ENCODE assay signal across 24 cellular contexts in the genomic region with DNA sequence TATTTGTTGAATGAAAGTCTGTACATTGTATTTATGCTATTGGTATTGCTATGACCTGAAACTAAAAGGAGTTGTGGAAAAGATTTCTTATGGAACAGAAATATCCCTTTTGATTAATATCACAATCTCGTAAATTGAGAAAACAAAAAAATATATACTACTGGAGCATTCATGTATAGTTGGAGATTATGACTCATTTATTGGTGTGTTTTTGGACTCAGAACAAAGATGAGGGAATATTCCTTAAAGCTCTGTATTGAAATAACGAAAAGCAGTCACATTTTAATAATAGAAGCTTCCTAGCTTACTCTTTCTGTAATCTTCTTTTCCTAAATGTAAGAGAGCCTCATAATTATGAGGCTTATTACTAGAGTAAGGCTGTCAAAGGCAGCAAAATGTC. TPM values are rescaled to one million over a fixed set of nuclear protein-coding genes. Genes with fewer than 3 reads are reported as not detected.
DNase-seq lines count a peak whose midpoint lies in the region; ATAC-seq and TF ChIP-seq lines count a peak whose summit lies in the region.
"Had no signal": no experiment of that assay in that cellular context is flagged by ENCODE, and none has a peak within 500 bp of the region (broad histone marks: within the 10 kb centered on the region; RNA-seq: fewer than 3 reads in every experiment).

No MANE protein-coding gene starts in this region.

- H3K27ac Mint-ChIP-seq in activated T-cell treated with anti-CD3 and anti-CD28 coated beads, Interleukin-2, amount 50 U/mL, for 72 hours = peak overlapping the region; percentile 84
- peak overlapping the region; percentile 17 for H3K27ac Mint-ChIP-seq in T-helper 17 cell

- 83 to 97% (median 88%) methylated on average over 2 of the region's 2 CpGs for WGBS in spleen, 5 donors

- H3K9ac ChIP-seq in iPS-18a (ENCODE audit: low read length) (no peak overlapping the region), skeletal muscle satellite cell (ENCODE audit: low read depth, low read length) (no peak overlapping the region)

- no peaks in the 10 kb centered on the region for H3K27me3 ChIP-seq in iPS-18a (ENCODE audit: control insufficient read depth, insufficient read depth, low read length)
- H3K27me3 ChIP-seq in skeletal muscle satellite cell (ENCODE audit: control insufficient read depth, insufficient read depth, low read length) = no peaks in the 10 kb centered on the region
- no peaks in the 10 kb centered on the region for H3K27me3 ChIP-seq in spleen (replicated peaks in 1 of 7)
- H3K27me3 ChIP-seq: upper lobe of right lung had no signal

- H3K27ac ChIP-seq in iPS-18a (ENCODE audit: low read length) (no peak overlapping the region), spleen (no peak overlapping the region)
- H3K27ac ChIP-seq: lower lobe of right lung, upper lobe of right lung had no signal

- ATAC-seq in activated T-cell treated with anti-CD3 and anti-CD28 coated beads, Interleukin-2, amount 50 U/mL, for 72 hours (replicated peaks in 1 of 2) = no peak
- no peak for ATAC-seq in T-helper 17 cell
- ATAC-seq: lower lobe of right lung, upper lobe of right lung had no signal

- no peak for DNase-seq in activated T-cell treated with anti-CD3 and anti-CD28 coated beads, Interleukin-2, amount 50 U/mL, for 72 hours
- DNase-seq in activated T-cell treated with anti-CD3 and anti-CD28 coated beads for 4 hours = no peak
- no peak for DNase-seq in T-helper 17 cell
- no peak for DNase-seq in NCI-H2107 (lab: John Stamatoyannopoulos, UW)
- DNase-seq in spleen = no peak
- no peak for DNase-seq in NCI-H345 treated with DMSO at 0.1 percent for 48 hours (lab: John Stamatoyannopoulos, UW; ENCODE audit: unreplicated experiment)
- DNase-seq: activated gamma-delta T cell, anterior cingulate cortex, caudate nucleus, EL, foreskin melanocyte, kidney, lower lobe of right lung, NCI-H1092 treated with DMSO at 0.1 percent for 48 hours, NCI-H2029, NCI-H226, NCI-H82, occipital lobe, OCI-M1, retina, SHP77, upper lobe of right lung had no signal

- H3K9me3 ChIP-seq in T-helper 17 cell (ENCODE audit: control insufficient read depth, low read length, poor library complexity, severe bottlenecking) (no peaks in the 10 kb centered on the region), iPS-18a (ENCODE audit: control insufficient read depth, low read depth, low read length) (no peaks in the 10 kb centered on the region), skeletal muscle satellite cell (replicated peaks; ENCODE audit: low read length) (no peaks in the 10 kb centered on the region), spleen (no peaks in the 10 kb centered on the region)
- H3K9me3 ChIP-seq: lower lobe of right lung, upper lobe of right lung had no signal

- H3K4me3 ChIP-seq in iPS-18a (ENCODE audit: low read length) = peak overlapping the region; percentile 14
- H3K4me3 ChIP-seq in skeletal muscle satellite cell (ENCODE audit: low read length) = no peak overlapping the region
- H3K4me3 ChIP-seq in spleen = no peak overlapping the region
- H3K4me3 ChIP-seq: lower lobe of right lung, upper lobe of right lung had no signal

- no peaks in the 10 kb centered on the region for H3K27me3 Mint-ChIP-seq in activated T-cell treated with anti-CD3 and anti-CD28 coated beads, Interleukin-2, amount 50 U/mL, for 72 hours (ENCODE audit: low read depth)
- no peaks in the 10 kb centered on the region for H3K27me3 Mint-ChIP-seq in T-helper 17 cell

- intact Hi-C loops in spleen (cut with DNase I; ENCODE audit: low total_unique reads) = no loop called here

- peaks cover 3 to 4% of the 10 kb centered on the region in 2 donors for H3K9me3 Mint-ChIP-seq in activated T-cell treated with anti-CD3 and anti-CD28 coated beads, Interleukin-2, amount 50 U/mL, for 72 hours

- H3K36me3 ChIP-seq in iPS-18a (ENCODE audit: control insufficient read depth, low read depth, low read length) (no peaks in the 10 kb centered on the region), skeletal muscle satellite cell (ENCODE audit: insufficient read depth, low read length) (no peaks in the 10 kb centered on the region), spleen (peaks cover 0 to 12% (median 0%) of the 10 kb centered on the region in 6 donors)
- H3K36me3 ChIP-seq: lower lobe of right lung, upper lobe of right lung had no signal

- peaks cover 75% of the 10 kb centered on the region for H3K4me1 Mint-ChIP-seq in activated T-cell treated with anti-CD3 and anti-CD28 coated beads, Interleukin-2, amount 50 U/mL, for 72 hours (ENCODE audit: low read depth)
- peaks cover 60% of the 10 kb centered on the region for H3K4me1 Mint-ChIP-seq in T-helper 17 cell

- H3K36me3 Mint-ChIP-seq in activated T-cell treated with anti-CD3 and anti-CD28 coated beads, Interleukin-2, amount 50 U/mL, for 72 hours (ENCODE audit: insufficient read depth in 2 of 2) = peaks cover 4 to 11% of the 10 kb centered on the region in 2 donors
- no peaks in the 10 kb centered on the region for H3K36me3 Mint-ChIP-seq in T-helper 17 cell (ENCODE audit: low read depth)

- TF ChIP-seq CTCF in spleen (IDR thresholded peaks at IDR 0.05 in 8 of 11, conservative IDR thresholded peaks at IDR 0.05 in 3 of 11) = no peak

- peak overlapping the region; percentile 8 for H3K4me2 ChIP-seq in skeletal muscle satellite cell (ENCODE audit: low read length)

- peaks cover 49% of the 10 kb centered on the region for H3K4me1 ChIP-seq in iPS-18a (ENCODE audit: control insufficient read depth, low read depth, low read length)
- H3K4me1 ChIP-seq in skeletal muscle satellite cell (ENCODE audit: control insufficient read depth, insufficient read depth, low read length) = peaks cover 30% of the 10 kb centered on the region
- H3K4me1 ChIP-seq in spleen = peaks cover 46 to 98% (median 87%) of the 10 kb centered on the region in 6 donors

- TF ChIP-seq POLR2A in spleen (IDR thresholded peaks at IDR 0.05) = no peak

- peak overlapping the region in 1 of 2 donors; percentile 69 for H3K4me3 Mint-ChIP-seq in activated T-cell treated with anti-CD3 and anti-CD28 coated beads, Interleukin-2, amount 50 U/mL, for 72 hours
- peak overlapping the region; percentile 42 for H3K4me3 Mint-ChIP-seq in T-helper 17 cell

RNA-seq across cellular contexts. Expression of gene CTNNB1, which starts 14.3 kb away (rescaled TPM):
- total RNA-seq in activated T-cell treated with anti-CD3 and anti-CD28 coated beads, Interleukin-2, amount 50 U/mL, for 72 hours = 100 to 1,000 TPM in 1 of 2 donors, 10 to 100 TPM in 1; 93.3 to 137 TPM
- 100 to 1,000 TPM; 161 to 177 TPM for total RNA-seq in T-helper 17 cell
- total RNA-seq in skeletal muscle satellite cell (2012; rRNA removed) = 552 and 606 TPM in 2 replicates
- 100 to 1,000 TPM; 226 to 347 (median 270) TPM for total RNA-seq in spleen
- 10 to 100 TPM; 48.6 to 100.0 (median 56.4) TPM for polyA plus RNA-seq in spleen
